Comparison of ENCODE assay signal across 16 cellular contexts in the genomic region with DNA sequence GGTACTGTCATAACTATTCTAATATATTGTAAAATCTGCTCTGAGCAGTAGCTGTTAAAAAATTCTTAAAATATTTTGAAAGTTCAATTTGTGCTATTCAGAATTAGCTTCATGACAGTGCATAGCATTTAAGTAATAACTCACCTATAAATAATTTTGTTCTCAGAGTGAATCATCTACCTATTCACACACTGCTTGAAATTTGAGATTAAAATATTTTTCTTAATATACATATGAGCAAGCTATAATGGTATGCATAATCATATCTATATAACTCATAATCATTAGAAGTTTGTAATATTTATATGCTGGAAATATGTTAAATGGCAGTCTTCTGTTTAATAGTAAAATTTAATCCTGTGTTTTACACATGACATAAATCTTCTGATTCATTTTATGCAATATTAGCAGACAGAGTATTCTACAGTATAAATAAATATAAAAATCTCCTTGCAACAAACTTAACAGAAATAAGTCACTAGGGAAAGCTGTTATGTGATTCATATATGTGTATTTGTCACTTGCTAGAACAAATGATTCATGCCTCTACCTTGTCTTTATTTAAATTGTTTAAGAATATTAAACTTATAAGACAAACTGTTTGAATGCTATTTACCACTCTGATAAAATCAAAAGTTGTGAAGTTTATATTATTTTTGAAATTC.
DNase-seq lines count a peak whose midpoint lies in the region; ATAC-seq, FAIRE-seq and TF ChIP-seq lines count a peak whose summit lies in the region.
"Had no signal": no experiment of that assay in that cellular context is flagged by ENCODE, and none has a peak within 500 bp of the region (broad histone marks: within the 10 kb centered on the region; RNA-seq: fewer than 3 reads in every experiment).

No MANE protein-coding gene starts in this region.

- no peak overlapping the region for H3K27ac Mint-ChIP-seq in T-cell
- H3K27ac Mint-ChIP-seq: B cell; CD4-positive, alpha-beta memory T cell; GM23338 had no signal

- ATAC-seq in PC-3, result peak; percentile 78
- ATAC-seq in T-cell (replicated peaks in 1 of 4), result no peak
- no peak for ATAC-seq in GM18868 (IDR thresholded peaks at IDR 0.05; ENCODE audit: unreplicated experiment)
- ATAC-seq in GM21515 (IDR thresholded peaks at IDR 0.05; ENCODE audit: unreplicated experiment), result no peak
- ATAC-seq in GM21381 (IDR thresholded peaks at IDR 0.05; ENCODE audit: unreplicated experiment), result no peak
- ATAC-seq: GM23338 had no signal

- POLR2A ChIA-PET in PC-3 (lab: Charles Lee; ENCODE audit: unreplicated experiment), result interaction anchor here (0.6 kb wide), 1 partner anchor 1584 kb away, joined by 11 read pairs; no protein-coding TSS in a partner anchor
- POLR2A ChIA-PET in T-cell (lab: Charles Lee), result no interaction called here

- H3K27ac ChIP-seq in PC-3 (ENCODE audit: low read length), result peak overlapping the region; percentile 61

- no TSS peak for BruUV-seq in PC-3 (replicated peaks; lab: Mats Ljungman, UMichigan)

- H3K27me3 ChIP-seq in PC-3 (ENCODE audit: low read length), result no peaks in the 10 kb centered on the region

- H3K36me3 Mint-ChIP-seq in T-cell, result no peaks in the 10 kb centered on the region
- H3K36me3 Mint-ChIP-seq: CD4-positive, alpha-beta memory T cell had no signal

- H3K27me3 Mint-ChIP-seq in T-cell, result no peaks in the 10 kb centered on the region
- H3K27me3 Mint-ChIP-seq: B cell; CD4-positive, alpha-beta memory T cell had no signal

- no peak overlapping the region for H3K4me3 Mint-ChIP-seq in T-cell
- H3K4me3 Mint-ChIP-seq: B cell; CD4-positive, alpha-beta memory T cell; GM23338 had no signal

- no peak overlapping the region for H3K4me3 ChIP-seq in PC-3 (ENCODE audit: low read length)
- H3K4me3 ChIP-seq: GM23338 had no signal

- no peaks in the 10 kb centered on the region for H3K9me3 ChIP-seq in PC-3 (ENCODE audit: low read length)

- peak; percentile 66 for FAIRE-seq in colon (lab: Jason Lieb, UNC)
- FAIRE-seq: D721Med had no signal

- H3K9me3 Mint-ChIP-seq in T-cell, result peaks cover 0 to 6% (median 3%) of the 10 kb centered on the region in 3 donors
- H3K9me3 Mint-ChIP-seq: GM23338 had no signal

- H2AFZ ChIP-seq in PC-3 (ENCODE audit: low read length), result no peak overlapping the region
- H2AFZ ChIP-seq: GM23338 had no signal

- peaks cover 26% of the 10 kb centered on the region for H3K4me1 ChIP-seq in PC-3 (ENCODE audit: insufficient read depth, low read length)

- no peaks in the 10 kb centered on the region for H3F3A ChIP-seq in PC-3 (ENCODE audit: low read length, unreplicated experiment)

- no peaks in the 10 kb centered on the region for H3K9me2 ChIP-seq in PC-3 (replicated peaks; ENCODE audit: low read length)

- no peak for TF ChIP-seq CTCF in PC-3 (conservative IDR thresholded peaks at IDR 0.05; ENCODE audit: low read depth, low read length)

- H3K79me2 ChIP-seq in PC-3 (ENCODE audit: low read length), result no peaks in the 10 kb centered on the region

- DNase-seq in PC-3, result peak; percentile 36
- peak; percentile 8 for DNase-seq in kidney tubule cell (ENCODE audit: low spot score)
- no peak for DNase-seq in T-cell
- DNase-seq: C1 segment of cervical spinal cord; CD4-positive, alpha-beta memory T cell; DND-41; GF-D8; H7; IMR-90 had no signal

- no peaks in the 10 kb centered on the region for H4K20me1 ChIP-seq in PC-3 (ENCODE audit: low read length)

- H3K36me3 ChIP-seq in PC-3 (ENCODE audit: low read depth, low read length), result no peaks in the 10 kb centered on the region

- H3K9ac ChIP-seq in PC-3 (ENCODE audit: low read length), result 0 out of 2 replicates have a peak overlapping the region, but pooled peaks have one; percentile 8

- CTCF ChIA-PET in PC-3 (lab: Charles Lee), result no interaction called here
- CTCF ChIA-PET in T-cell (lab: Charles Lee), result no interaction called here

- H3K4me1 Mint-ChIP-seq in T-cell, result no peaks in the 10 kb centered on the region
- H3K4me1 Mint-ChIP-seq: B cell; CD4-positive, alpha-beta memory T cell; GM23338 had no signal

- intact Hi-C loops in PC-3 (cut with micrococcal nuclease), result no loop called here

- H3K4me2 ChIP-seq in PC-3 (ENCODE audit: low read length), result peak overlapping the region; percentile 54
- H3K4me2 ChIP-seq: GM23338 had no signal

Comparison
In these comparisons a context has a peak if more than half of its experiments do, and no peak if none do; other contexts are left out.
1. DNase-seq: peak in PC-3 (single experiment) and kidney tubule cell (single experiment); none in T-cell (0 of 34).